In genomic region chr19:31329819-31330218, GRCh38 we compare ENCODE assay signal across 1 cellular context.
TF ChIP-seq lines count a peak whose summit lies in the region.

No MANE protein-coding gene starts in this region.

TF ChIP-seq in WTC11, 78 proteins besides CTCF, POLR2A, EP300 and RAD21 (continued from another document):
- no peak for TF ChIP-seq ZNF219 (CRISPR knock-in tag; IDR thresholded peaks at IDR 0.05; ENCODE audit: borderline replicate concordance)
- no peak for TF ChIP-seq ZNF512 (CRISPR knock-in tag; IDR thresholded peaks at IDR 0.05; ENCODE audit: borderline replicate concordance)
- TF ChIP-seq KAT7 (CRISPR knock-in tag; IDR thresholded peaks at IDR 0.05; ENCODE audit: borderline replicate concordance) = no peak
- no peak for TF ChIP-seq SP1 (CRISPR knock-in tag; conservative IDR thresholded peaks at IDR 0.05)
- no peak for TF ChIP-seq ZNF138 (CRISPR knock-in tag; conservative IDR thresholded peaks at IDR 0.05)
- no peak for TF ChIP-seq TEAD4 (CRISPR knock-in tag; IDR thresholded peaks at IDR 0.05)
- no peak for TF ChIP-seq FOXK1 (CRISPR knock-in tag; IDR thresholded peaks at IDR 0.05)
- TF ChIP-seq AR (CRISPR knock-in tag; IDR thresholded peaks at IDR 0.05) = no peak
- TF ChIP-seq ZNF263 (CRISPR knock-in tag; IDR thresholded peaks at IDR 0.05; ENCODE audit: low read depth) = no peak
